Comparison of ENCODE assay signal across 18 cellular contexts in the genomic region with DNA sequence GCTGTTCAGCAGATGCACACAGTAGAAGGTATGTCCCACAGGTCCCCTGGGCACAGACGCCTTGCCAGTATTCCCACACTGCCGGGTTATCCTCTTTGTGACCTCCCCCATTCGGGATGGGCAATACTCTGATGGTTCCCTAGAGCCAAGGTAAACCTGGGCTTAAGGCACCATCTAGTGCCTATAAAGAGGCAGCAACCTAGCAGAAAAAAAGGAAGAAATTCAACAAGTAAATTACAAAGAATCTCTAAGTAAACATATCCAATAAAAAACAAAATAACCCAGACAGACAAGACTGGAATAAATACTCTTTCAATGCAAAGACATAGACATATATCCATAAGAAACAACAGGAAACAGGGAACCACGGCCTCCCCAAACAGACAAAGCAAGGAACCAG. TPM values are rescaled to one million over a fixed set of nuclear protein-coding genes. Genes with fewer than 3 reads are reported as not detected.
A peak's percentile ranks its signal among the peaks of the same experiment; 100 is the strongest.
DNase-seq lines count a peak whose midpoint lies in the region; ATAC-seq and TF ChIP-seq lines count a peak whose summit lies in the region.
"Had no signal": no experiment of that assay in that cellular context is flagged by ENCODE, and none has a peak within 500 bp of the region (broad histone marks: within the 10 kb centered on the region; RNA-seq: fewer than 3 reads in every experiment).

No MANE protein-coding gene starts in this region.

- ATAC-seq in left lobe of liver (no peak), HG02973 (IDR thresholded peaks at IDR 0.05; ENCODE audit: unreplicated experiment) (no peak), GM19467 (IDR thresholded peaks at IDR 0.05; ENCODE audit: unreplicated experiment) (no peak)
- ATAC-seq: activated T-cell treated with anti-CD3 and anti-CD28 coated beads, Interleukin-2, amount 50 U/mL, for 72 hours; T-helper 17 cell had no signal

- no peak overlapping the region for H3K4me3 ChIP-seq in Loucy (ENCODE audit: low read length, poor library complexity, severe bottlenecking)
- H3K4me3 ChIP-seq in colonic mucosa, result no peak overlapping the region
- H3K4me3 ChIP-seq: adrenal gland, HAP-1, MG63 had no signal

- intact Hi-C loops in colonic mucosa (cut with DNase I), result no loop called here

- no peaks in the 10 kb centered on the region for H3K27me3 ChIP-seq in Loucy (ENCODE audit: insufficient read depth, low read length, poor library complexity, severe bottlenecking)
- no peaks in the 10 kb centered on the region for H3K27me3 ChIP-seq in colonic mucosa
- H3K27me3 ChIP-seq: adrenal gland, MG63 had no signal

- no peak overlapping the region for H3K4me2 ChIP-seq in Loucy (ENCODE audit: low read depth, low read length, poor library complexity, severe bottlenecking)

- H3K36me3 ChIP-seq in Loucy (ENCODE audit: insufficient read depth, low read length) (no peaks in the 10 kb centered on the region), colonic mucosa (no peaks in the 10 kb centered on the region)
- H3K36me3 ChIP-seq: adrenal gland, HAP-1, MG63 had no signal

- no peaks in the 10 kb centered on the region for H3K9me2 ChIP-seq in Loucy (replicated peaks; ENCODE audit: low read depth, low read length)

- H3F3A ChIP-seq in Loucy (ENCODE audit: low read depth), result no peaks in the 10 kb centered on the region

- H3K4me1 ChIP-seq in Loucy (ENCODE audit: insufficient read depth, low read length, poor library complexity, severe bottlenecking) (no peaks in the 10 kb centered on the region), colonic mucosa (peaks cover 6% of the 10 kb centered on the region)
- H3K4me1 ChIP-seq: adrenal gland, HAP-1 had no signal

- DNase-seq in CD1c-positive myeloid dendritic cell (ENCODE audit: extremely low spot score), result peak; percentile 25
- DNase-seq in colonic mucosa, result no peak
- DNase-seq in myocyte (ENCODE audit: low read depth), result peak; percentile 12
- no peak for DNase-seq in left lobe of liver (ENCODE audit: low spot score)
- no peak for DNase-seq in stimulated activated naive CD4-positive, alpha-beta T cell treated with Interleukin-2 at 50 U/mL for 16 hours (lab: John Stamatoyannopoulos, UW)
- DNase-seq: activated CD4-positive, alpha-beta T cell treated with anti-CD3 and anti-CD28 coated beads, Interleukin-2, amount 50 U/mL, for 1 hour; activated T-cell treated with anti-CD3 and anti-CD28 coated beads, Interleukin-2, amount 50 U/mL, for 72 hours; adrenal gland; cortex of kidney; GDM1; MG63; T-helper 17 cell had no signal

- H3K79me2 ChIP-seq in Loucy (ENCODE audit: insufficient read depth, low read length), result no peaks in the 10 kb centered on the region

- TF ChIP-seq CTCF in Loucy (conservative IDR thresholded peaks at IDR 0.05; ENCODE audit: low read length) (peak; percentile 36), colonic mucosa (IDR thresholded peaks at IDR 0.05) (peak; percentile 27)

- no peaks in the 10 kb centered on the region for H4K20me1 ChIP-seq in Loucy (ENCODE audit: insufficient read depth, low read length, poor library complexity, severe bottlenecking)

- H3K9ac ChIP-seq in Loucy (ENCODE audit: low read depth, low read length, poor library complexity, severe bottlenecking) (no peak overlapping the region), colonic mucosa (ENCODE audit: low read depth in 2 of 2, low read length in 2 of 2) (peak overlapping the region in 1 of 2 donors; percentile 68)

- H2AFZ ChIP-seq in Loucy (ENCODE audit: low read length), result no peak overlapping the region

- H3K27ac ChIP-seq in colonic mucosa, result peak overlapping the region; percentile 84
- H3K27ac ChIP-seq: adrenal gland, C4-2B, HL-60 had no signal

- H3K9me3 ChIP-seq in Loucy (ENCODE audit: insufficient read depth, low read depth, low read length) (peaks cover 4% of the 10 kb centered on the region; the same call in 1 of the 2 replicates), colonic mucosa (no peaks in the 10 kb centered on the region)

RNA-seq across cellular contexts. Expression of a gene that starts 39.4 kb away (rescaled TPM):
- under 1 TPM in 1 of 2 donors, not detected in 1; 0.45 TPM for total RNA-seq in colonic mucosa
- 2.3 and 3.2 TPM in 2 replicates for total RNA-seq in myocyte
- 6.7 TPM for polyA plus RNA-seq in myocyte (2012)
- 0.20 TPM for total RNA-seq in left lobe of liver

RNA-seq across cellular contexts. Expression of a gene that starts 39.5 kb away (rescaled TPM):
- total RNA-seq in colonic mucosa (10 to 100 TPM; 11.0 to 22.1 TPM), myocyte (33.4 and 34.9 TPM in 2 replicates), left lobe of liver (7.7 TPM)
- polyA plus RNA-seq in myocyte (2012), result 11.1 TPM

Comparison
In these comparisons a context has a peak if more than half of its experiments do, and no peak if none do; other contexts are left out.
1. DNase-seq: peak in CD1c-positive myeloid dendritic cell (single experiment) and myocyte (single experiment); none in colonic mucosa (single experiment), left lobe of liver (single experiment) and stimulated activated naive CD4-positive, alpha-beta T cell treated with Interleukin-2 at 50 U/mL for 16 hours (single experiment).